Comparison of ENCODE assay signal across 18 cellular contexts in the genomic region with DNA sequence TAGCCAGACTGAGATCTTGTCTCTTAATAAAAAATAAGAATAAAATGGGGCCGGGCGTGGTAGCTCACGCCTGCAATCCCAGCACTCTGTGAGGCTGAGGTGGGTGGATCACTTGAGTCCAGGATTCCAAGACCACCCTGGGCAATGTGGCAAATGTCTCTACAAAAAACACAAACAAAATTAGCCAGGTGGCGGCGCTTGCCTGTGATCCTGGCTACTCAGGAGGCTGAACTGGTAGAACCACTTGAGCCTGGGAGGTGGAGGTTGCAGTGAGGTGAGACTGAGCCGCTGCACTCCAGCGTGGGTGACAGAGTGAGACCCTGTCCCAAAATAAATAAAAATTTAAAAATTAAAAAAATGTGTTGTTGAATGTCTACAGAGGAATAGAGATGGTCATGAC. TPM values are rescaled to one million over a fixed set of nuclear protein-coding genes. Genes with fewer than 3 reads are reported as not detected.
DNase-seq lines count a peak whose midpoint lies in the region; ATAC-seq and TF ChIP-seq lines count a peak whose summit lies in the region.
"Had no signal": no experiment of that assay in that cellular context is flagged by ENCODE, and none has a peak within 500 bp of the region (broad histone marks: within the 10 kb centered on the region; RNA-seq: fewer than 3 reads in every experiment).

No MANE protein-coding gene starts in this region.

- H3K79me2 ChIP-seq in HCT116 (ENCODE audit: insufficient read depth, low read length), result peaks cover 16% of the 10 kb centered on the region
- no peaks in the 10 kb centered on the region for H3K79me2 ChIP-seq in PC-9 (ENCODE audit: low read depth)

- no peak overlapping the region for H3K9ac ChIP-seq in HCT116 (ENCODE audit: low read length)
- H3K9ac ChIP-seq in mesenchymal stem cell (ENCODE audit: low read length), result no peak overlapping the region

- H3K4me1 ChIP-seq in HCT116 (ENCODE audit: control insufficient read depth in 1 of 2, insufficient read depth in 2 of 2, low read length in 2 of 2), result peaks cover 21 to 32% of the 10 kb centered on the region in 2 experiments
- no peaks in the 10 kb centered on the region for H3K4me1 ChIP-seq in PC-9 (replicated peaks; ENCODE audit: insufficient read depth)
- H3K4me1 ChIP-seq in mesenchymal stem cell (ENCODE audit: control insufficient read depth, insufficient read depth, low read depth, low read length), result peaks cover 14% of the 10 kb centered on the region

- TF ChIP-seq POLR2A in HCT116 (IDR thresholded peaks at IDR 0.05; ENCODE audit: borderline replicate concordance, extremely low read depth, insufficient read depth, insufficient read length), result no peak

- H2AK5ac ChIP-seq in mesenchymal stem cell (ENCODE audit: low read length, severe bottlenecking), result no peak overlapping the region

- RAD21 ChIA-PET in HCT116 (lab: Charles Lee; ENCODE audit: low non-redundant PET in 1 of 2, low total read pairs in 2 of 2, uncharacterized antibody in 2 of 2, unreplicated experiment in 2 of 2), result no interaction called here

- no peaks in the 10 kb centered on the region for H4K20me1 ChIP-seq in HCT116 (ENCODE audit: insufficient read depth)
- H4K20me1 ChIP-seq in PC-9 (ENCODE audit: insufficient read depth), result no peaks in the 10 kb centered on the region

- H3K9me3 ChIP-seq in HCT116 (ENCODE audit: control insufficient read depth in 1 of 2, insufficient read depth in 1 of 2, low read depth in 1 of 2, low read length in 2 of 2) (no peaks in the 10 kb centered on the region), PC-9 (ENCODE audit: insufficient read depth, low read depth) (no peaks in the 10 kb centered on the region), mesenchymal stem cell (ENCODE audit: control insufficient read depth, low read length) (no peaks in the 10 kb centered on the region)

- no peak overlapping the region for H3K27ac ChIP-seq in HCT116 (ENCODE audit: low read depth, low read length)
- no peak overlapping the region for H3K27ac ChIP-seq in PC-9
- no peak overlapping the region for H3K27ac ChIP-seq in mesenchymal stem cell (ENCODE audit: low read length, poor library complexity, severe bottlenecking)
- H3K27ac ChIP-seq: brain microvascular endothelial cell, coronary artery had no signal

- H3K27me3 ChIP-seq in HCT116 (ENCODE audit: insufficient read depth, low read length) (no peaks in the 10 kb centered on the region), PC-9 (ENCODE audit: insufficient read depth, low read depth) (peaks cover 31% of the 10 kb centered on the region), mesenchymal stem cell (ENCODE audit: control insufficient read depth in 1 of 2, insufficient read depth in 1 of 2, low read length in 2 of 2) (peaks cover 0 to 9% of the 10 kb centered on the region in 2 experiments)
- H3K27me3 ChIP-seq: brain microvascular endothelial cell had no signal

- H3K4ac ChIP-seq in mesenchymal stem cell (ENCODE audit: low read depth in 1 of 2, low read length in 2 of 2), result no peak overlapping the region

- H3K36me3 ChIP-seq in HCT116 (ENCODE audit: control insufficient read depth in 1 of 2, insufficient read depth in 2 of 2, low read length in 2 of 2) (no peaks in the 10 kb centered on the region), PC-9 (ENCODE audit: low read depth) (no peaks in the 10 kb centered on the region), mesenchymal stem cell (ENCODE audit: control insufficient read depth in 1 of 2, insufficient read depth in 2 of 2, low read depth in 1 of 2, low read length in 2 of 2) (peaks cover 0 to 3% of the 10 kb centered on the region in 2 experiments)
- H3K36me3 ChIP-seq: brain microvascular endothelial cell had no signal

- no peak overlapping the region for H3K23ac ChIP-seq in mesenchymal stem cell (ENCODE audit: low read length in 2 of 2)

- H4K91ac ChIP-seq in mesenchymal stem cell (ENCODE audit: low read length), result no peak overlapping the region

- CTCF ChIA-PET in HCT116 (lab: Charles Lee) (no interaction called here), PC-9 (lab: Charles Lee) (no interaction called here)

- H3K9me2 ChIP-seq in HCT116 (ENCODE audit: insufficient read depth), result no peaks in the 10 kb centered on the region; the same call in 1 of the 2 replicates
- no peaks in the 10 kb centered on the region for H3K9me2 ChIP-seq in PC-9 (ENCODE audit: insufficient read depth)

- H3K18ac ChIP-seq in mesenchymal stem cell (ENCODE audit: low read depth in 1 of 2, low read length in 2 of 2), result no peak overlapping the region

- BruUV-seq in HCT116 (replicated peaks; lab: Mats Ljungman, UMichigan) (no TSS peak), PC-9 (replicated peaks; lab: Mats Ljungman, UMichigan) (no TSS peak)

- 80% methylated on average over 5 of the region's 7 CpGs for WGBS in mesenchymal stem cell

- peaks cover 10% of the 10 kb centered on the region for H3K4me1 Mint-ChIP-seq in neural crest cell

- peaks cover 4% of the 10 kb centered on the region for H3K36me3 Mint-ChIP-seq in neural crest cell (ENCODE audit: low read depth)
- H3K36me3 Mint-ChIP-seq: immature natural killer cell had no signal

- peak; percentile 58 for TF ChIP-seq RAD21 in HCT116 (IDR thresholded peaks at IDR 0.05; ENCODE audit: low read depth)

- no peak overlapping the region for H2BK15ac ChIP-seq in mesenchymal stem cell (ENCODE audit: low read depth, poor library complexity, severe bottlenecking)

- H2BK120ac ChIP-seq in mesenchymal stem cell (ENCODE audit: low read depth, low read length), result no peak overlapping the region

- POLR2A ChIA-PET in HCT116 (lab: Charles Lee) (interaction anchor here (1.3 kb wide), 1 partner anchor 23 kb away, joined by 5 read pairs; no protein-coding TSS in a partner anchor), PC-9 (lab: Charles Lee; ENCODE audit: unreplicated experiment) (no interaction called here)

- ATAC-seq in HCT116 (no peak), GM18520 (IDR thresholded peaks at IDR 0.05; ENCODE audit: unreplicated experiment) (no peak), GM19455 (IDR thresholded peaks at IDR 0.05; ENCODE audit: unreplicated experiment) (no peak)
- ATAC-seq: activated naive CD8-positive, alpha-beta T cell treated with anti-CD3 and anti-CD28 coated beads, Interleukin-2, amount 50 U/mL, for 24 hours had no signal

- H2BK12ac ChIP-seq in mesenchymal stem cell (ENCODE audit: low read length in 2 of 2), result no peak overlapping the region

- H3K4me3 ChIP-seq in HCT116 (replicated peaks in 1 of 2; ENCODE audit: low read depth in 1 of 2, low read length in 2 of 2), result no peak overlapping the region
- H3K4me3 ChIP-seq in PC-9, result no peak overlapping the region
- H3K4me3 ChIP-seq in mesenchymal stem cell (ENCODE audit: insufficient read depth in 1 of 2, low read depth in 1 of 2, low read length in 2 of 2), result no peak overlapping the region
- H3K4me3 ChIP-seq: coronary artery had no signal

- H3K79me1 ChIP-seq in mesenchymal stem cell (replicated peaks; ENCODE audit: low read length, poor library complexity, severe bottlenecking), result peaks cover 8% of the 10 kb centered on the region

- DNase-seq in DMS79 treated with DMSO at 0.1 percent for 48 hours (lab: John Stamatoyannopoulos, UW) (peak; percentile 54), HCT116 (ENCODE audit: low read depth, low spot score) (no peak), PC-9 (peak in 1 of 2 experiments; percentile 53), neural crest cell (ENCODE audit: low read depth, low spot score) (no peak), mesenchymal stem cell (no peak)
- DNase-seq: activated CD4-positive, alpha-beta T cell treated with anti-CD3 and anti-CD28 coated beads for 1 hour; activated naive CD8-positive, alpha-beta T cell treated with anti-CD3 and anti-CD28 coated beads, Interleukin-2, amount 50 U/mL, for 24 hours; brain microvascular endothelial cell; GF-D8; immature natural killer cell; mammary epithelial cell; NCI-H1105; NCI-H2107; NCI-H774; stimulated activated naive CD4-positive, alpha-beta T cell had no signal

- no peak overlapping the region for H3K27ac Mint-ChIP-seq in neural crest cell (ENCODE audit: unreplicated experiment)
- H3K27ac Mint-ChIP-seq: activated naive CD8-positive, alpha-beta T cell treated with anti-CD3 and anti-CD28 coated beads, Interleukin-2, amount 50 U/mL, for 24 hours; immature natural killer cell had no signal

- H3K4me3 Mint-ChIP-seq in neural crest cell, result peak overlapping the region; percentile 54
- H3K4me3 Mint-ChIP-seq: activated naive CD8-positive, alpha-beta T cell treated with anti-CD3 and anti-CD28 coated beads, Interleukin-2, amount 50 U/mL, for 24 hours had no signal

- TF ChIP-seq CTCF in HCT116 (IDR thresholded peaks at IDR 0.05 in 2 of 3, conservative IDR thresholded peaks at IDR 0.05 in 1 of 3; ENCODE audit: borderline replicate concordance in 1 of 3, insufficient read depth in 1 of 3, low read depth in 2 of 3, low read length in 2 of 3) (peak in 1 of 3 experiments; percentile 15; a peak in 1 of 6 replicates), PC-9 (conservative IDR thresholded peaks at IDR 0.05) (peak; percentile 41; the same call in 1 of the 2 replicates), neural crest cell (conservative IDR thresholded peaks at IDR 0.05) (no peak)

- H3K9me3 Mint-ChIP-seq in neural crest cell, result no peaks in the 10 kb centered on the region
- H3K9me3 Mint-ChIP-seq: activated naive CD8-positive, alpha-beta T cell treated with anti-CD3 and anti-CD28 coated beads, Interleukin-2, amount 50 U/mL, for 24 hours had no signal

- no peak overlapping the region for H2AFZ ChIP-seq in HCT116 (ENCODE audit: low read depth, low read length, poor library complexity, severe bottlenecking)
- H2AFZ ChIP-seq in PC-9, result no peak overlapping the region
- no peak overlapping the region for H2AFZ ChIP-seq in mesenchymal stem cell (ENCODE audit: low read depth, low read length)

- H3F3A ChIP-seq in PC-9 (ENCODE audit: insufficient read depth, low read depth), result no peaks in the 10 kb centered on the region

- intact Hi-C loops in HCT116 (cut with micrococcal nuclease), result no loop called here
- intact Hi-C loops in PC-9 (cut with micrococcal nuclease; ENCODE audit: unreplicated experiment), result loop anchor here (2.0 kb wide), 1 partner anchor 19 kb away; no protein-coding TSS in a partner anchor

- H3K4me2 ChIP-seq in HCT116 (ENCODE audit: low read length) (peak overlapping the region; percentile 27; the same call in 1 of the 2 replicates), PC-9 (no peak overlapping the region), mesenchymal stem cell (ENCODE audit: low read length, poor library complexity, severe bottlenecking) (no peak overlapping the region)

- no peak overlapping the region for H4K8ac ChIP-seq in mesenchymal stem cell (ENCODE audit: low read length)

- H3K14ac ChIP-seq in mesenchymal stem cell (ENCODE audit: low read length in 2 of 2), result no peak overlapping the region

- H3K27me3 Mint-ChIP-seq in neural crest cell (ENCODE audit: low read depth), result peaks cover 18% of the 10 kb centered on the region

- H2BK5ac ChIP-seq in mesenchymal stem cell (ENCODE audit: low read depth, low read length, poor library complexity, severe bottlenecking), result no peak overlapping the region

RNA-seq across cellular contexts. Expression of gene DEF8, which starts 2.9 kb away (rescaled TPM):
- 109 TPM for total RNA-seq in HCT116 (2021; ENCODE audit: unreplicated experiment)
- 105 and 108 TPM in 2 replicates for polyA plus RNA-seq in HCT116 (2012)
- 59.6 and 66.9 TPM in 2 replicates for total RNA-seq in PC-9 (2021)
- total RNA-seq in neural crest cell, result 67.6 and 70.1 TPM in 2 replicates
- polyA plus RNA-seq in mesenchymal stem cell (2013, experiment 1 of 2), result 68.5 TPM
- 65.6 TPM for polyA plus RNA-seq in mesenchymal stem cell (2013, experiment 2 of 2)

RNA-seq across cellular contexts. Expression of gene TUBB3, which starts 22.5 kb away (rescaled TPM):
- total RNA-seq in HCT116 (2021; ENCODE audit: unreplicated experiment) (173 TPM), PC-9 (2021) (79.6 and 105 TPM in 2 replicates), neural crest cell (518 and 541 TPM in 2 replicates)
- polyA plus RNA-seq in HCT116 (2012), result 213 and 219 TPM in 2 replicates
- polyA plus RNA-seq in mesenchymal stem cell (2013, experiment 1 of 2), result 136 TPM
- 135 TPM for polyA plus RNA-seq in mesenchymal stem cell (2013, experiment 2 of 2)
- polyA plus RNA-seq: immature natural killer cell had no signal

RNA-seq across cellular contexts. Expression of gene MC1R, which starts 27.0 kb away (rescaled TPM):
- total RNA-seq in HCT116 (2021; ENCODE audit: unreplicated experiment), result 12.2 TPM
- polyA plus RNA-seq in HCT116 (2012), result 9.9 and 12.5 TPM in 2 replicates
- 34.3 and 45.2 TPM in 2 replicates for total RNA-seq in PC-9 (2021)
- total RNA-seq in neural crest cell, result 7.7 and 8.3 TPM in 2 replicates
- 5.5 TPM for polyA plus RNA-seq in mesenchymal stem cell (2013, experiment 1 of 2)
- 5.1 TPM for polyA plus RNA-seq in mesenchymal stem cell (2013, experiment 2 of 2)
